8 cellular contexts compared by ENCODE assay signal in the genomic region with DNA sequence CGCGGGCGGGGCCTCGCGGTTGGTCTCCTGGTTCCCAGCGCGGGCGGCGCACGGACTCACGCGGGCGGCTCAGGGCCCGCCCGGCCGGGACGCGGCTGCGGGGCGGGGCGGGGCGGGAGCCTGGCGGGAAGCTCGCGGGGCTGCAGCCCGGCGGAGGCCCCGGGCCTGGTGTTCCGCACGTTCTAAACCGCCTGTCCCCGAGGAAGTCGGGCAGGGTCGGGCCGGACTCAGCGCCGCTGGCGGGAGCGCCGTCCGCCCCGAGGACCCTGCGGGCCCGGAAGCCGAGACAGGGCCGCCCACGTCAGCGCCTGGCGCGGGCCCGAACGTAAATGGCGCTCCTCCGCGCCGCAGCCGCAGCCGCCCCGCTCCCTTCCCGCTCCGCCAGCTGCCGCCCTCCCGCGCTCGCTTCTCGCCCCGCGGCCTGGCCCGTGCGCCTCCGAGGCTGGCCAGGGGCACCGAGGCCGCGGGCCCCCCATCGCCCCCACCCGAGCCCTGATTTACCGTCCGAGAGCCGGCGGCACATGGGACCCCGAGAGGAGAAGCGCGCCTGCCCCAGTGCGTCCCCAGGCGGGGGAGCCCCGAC.
DNase-seq lines count a peak whose midpoint lies in the region; ATAC-seq lines count a peak whose summit lies in the region.

No MANE protein-coding gene starts in this region.

- H3K36me3 Mint-ChIP-seq in central memory CD8-positive, alpha-beta T cell (ENCODE audit: insufficient read depth): peaks cover 26% of the 10 kb centered on the region

- peak overlapping the region; percentile 97 for H3K27ac Mint-ChIP-seq in central memory CD8-positive, alpha-beta T cell (ENCODE audit: low read depth)

- no peaks in the 10 kb centered on the region for H3K9me3 Mint-ChIP-seq in central memory CD8-positive, alpha-beta T cell

- ATAC-seq in HG02840 (IDR thresholded peaks at IDR 0.05; ENCODE audit: low FRiP score, unreplicated experiment): peak; percentile 52
- peak; percentile 61 for ATAC-seq in central memory CD8-positive, alpha-beta T cell (replicated peaks; ENCODE audit: extremely low read depth, poor library complexity, severe bottlenecking)

- H3K4me3 Mint-ChIP-seq in central memory CD8-positive, alpha-beta T cell: peak overlapping the region; percentile 91

- no peaks in the 10 kb centered on the region for H3K27me3 Mint-ChIP-seq in central memory CD8-positive, alpha-beta T cell

- peak; percentile 84 for DNase-seq in NCI-H82 (lab: John Stamatoyannopoulos, UW)
- no peak for DNase-seq in NCI-H82 treated with DMSO at 0.1 percent for 48 hours (lab: John Stamatoyannopoulos, UW; ENCODE audit: unreplicated experiment)
- DNase-seq in NCI-H1930 (lab: John Stamatoyannopoulos, UW): peak; percentile 73 to 87
- peak; percentile 72 for DNase-seq in activated CD4-positive, CD25-positive, alpha-beta regulatory T cell treated with anti-CD3 and anti-CD28 coated beads, Interleukin-2, amount 50 U/mL, for 16 hours (ENCODE audit: low read depth, low spot score)
- DNase-seq in central memory CD8-positive, alpha-beta T cell (ENCODE audit: low spot score in 2 of 2): peak; percentile 72 to 80
- DNase-seq in kidney glomerular epithelial cell (lab: John Stamatoyannopoulos, UW): peak; percentile 49
- peak; percentile 89 for DNase-seq in stimulated activated CD4-positive, alpha-beta T cell treated with anti-CD3 and anti-CD28 coated beads, Interleukin-15, amount 100 ng/mL, for 24 hours

- peaks cover 76% of the 10 kb centered on the region for H3K4me1 Mint-ChIP-seq in central memory CD8-positive, alpha-beta T cell
